ENCODE assay signal across 1 cellular context in genomic region chr9:38000735-38001134, GRCh38.
TF ChIP-seq lines count a peak whose summit lies in the region.

No MANE protein-coding gene starts in this region.

TF ChIP-seq in HepG2, 621 proteins besides CTCF, POLR2A, EP300 and RAD21:
- TF ChIP-seq, protein P1, sequence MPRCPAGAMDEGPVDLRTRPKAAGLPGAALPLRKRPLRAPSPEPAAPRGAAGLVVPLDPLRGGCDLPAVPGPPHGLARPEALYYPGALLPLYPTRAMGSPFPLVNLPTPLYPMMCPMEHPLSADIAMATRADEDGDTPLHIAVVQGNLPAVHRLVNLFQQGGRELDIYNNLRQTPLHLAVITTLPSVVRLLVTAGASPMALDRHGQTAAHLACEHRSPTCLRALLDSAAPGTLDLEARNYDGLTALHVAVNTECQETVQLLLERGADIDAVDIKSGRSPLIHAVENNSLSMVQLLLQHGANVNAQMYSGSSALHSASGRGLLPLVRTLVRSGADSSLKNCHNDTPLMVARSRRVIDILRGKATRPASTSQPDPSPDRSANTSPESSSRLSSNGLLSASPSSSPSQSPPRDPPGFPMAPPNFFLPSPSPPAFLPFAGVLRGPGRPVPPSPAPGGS (CRISPR knock-in tag; IDR thresholded peaks at IDR 0.05) = no peak
- no peak for TF ChIP-seq ADNP (CRISPR knock-in tag; IDR thresholded peaks at IDR 0.05)
- TF ChIP-seq CHD4 (IDR thresholded peaks at IDR 0.05; ENCODE audit: borderline replicate concordance, low read length) = no peak
- TF ChIP-seq PHF20 (CRISPR knock-in tag; IDR thresholded peaks at IDR 0.05) = no peak
- no peak for TF ChIP-seq TEAD3 (CRISPR knock-in tag; optimal IDR thresholded peaks at IDR 0.05; ENCODE audit: borderline replicate concordance)
- TF ChIP-seq, protein P2, sequence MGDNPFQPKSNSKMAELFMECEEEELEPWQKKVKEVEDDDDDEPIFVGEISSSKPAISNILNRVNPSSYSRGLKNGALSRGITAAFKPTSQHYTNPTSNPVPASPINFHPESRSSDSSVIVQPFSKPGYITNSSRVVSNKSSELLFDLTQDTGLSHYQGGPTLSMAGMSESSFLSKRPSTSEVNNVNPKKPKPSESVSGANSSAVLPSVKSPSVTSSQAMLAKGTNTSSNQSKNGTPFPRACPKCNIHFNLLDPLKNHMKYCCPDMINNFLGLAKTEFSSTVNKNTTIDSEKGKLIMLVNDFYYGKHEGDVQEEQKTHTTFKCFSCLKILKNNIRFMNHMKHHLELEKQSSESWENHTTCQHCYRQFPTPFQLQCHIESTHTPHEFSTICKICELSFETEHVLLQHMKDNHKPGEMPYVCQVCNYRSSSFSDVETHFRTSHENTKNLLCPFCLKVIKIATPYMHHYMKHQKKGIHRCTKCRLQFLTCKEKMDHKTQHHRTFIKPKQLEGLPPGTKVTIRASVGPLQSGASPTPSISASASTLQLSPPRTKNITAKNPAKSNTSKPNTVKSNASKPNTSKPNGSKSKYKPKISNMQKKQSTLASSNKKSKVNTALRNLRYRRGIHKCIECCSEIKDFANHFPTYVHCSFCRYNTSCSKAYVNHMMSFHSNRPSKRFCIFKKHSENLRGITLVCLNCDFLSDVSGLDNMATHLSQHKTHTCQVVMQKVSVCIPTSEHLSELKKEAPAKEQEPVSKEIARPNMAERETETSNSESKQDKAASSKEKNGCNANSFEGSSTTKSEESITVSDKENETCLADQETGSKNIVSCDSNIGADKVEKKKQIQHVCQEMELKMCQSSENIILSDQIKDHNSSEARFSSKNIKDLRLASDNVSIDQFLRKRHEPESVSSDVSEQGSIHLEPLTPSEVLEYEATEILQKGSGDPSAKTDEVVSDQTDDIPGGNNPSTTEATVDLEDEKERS (CRISPR knock-in tag; IDR thresholded peaks at IDR 0.05) = no peak
- TF ChIP-seq ZNF510 (CRISPR knock-in tag; IDR thresholded peaks at IDR 0.05; ENCODE audit: low read depth) = no peak
- no peak for TF ChIP-seq SP5 (CRISPR knock-in tag; IDR thresholded peaks at IDR 0.05; ENCODE audit: borderline replicate concordance, low read depth)
- no peak for TF ChIP-seq HDAC2 (CRISPR knock-in tag; IDR thresholded peaks at IDR 0.05)
- TF ChIP-seq PITX1 (CRISPR knock-in tag; IDR thresholded peaks at IDR 0.05) = no peak
- TF ChIP-seq HHEX (CRISPR knock-in tag; IDR thresholded peaks at IDR 0.05) = no peak
- TF ChIP-seq ZNF619 (CRISPR knock-in tag; IDR thresholded peaks at IDR 0.05) = no peak
- no peak for TF ChIP-seq ZNF747 (CRISPR knock-in tag; IDR thresholded peaks at IDR 0.05; ENCODE audit: borderline replicate concordance)
- no peak for TF ChIP-seq SNAI1 (CRISPR knock-in tag; IDR thresholded peaks at IDR 0.05; ENCODE audit: borderline replicate concordance)
TF ChIP-seq in HepG2: peak in this region for 0.
